ENCODE assay signal across 8 cellular contexts in genomic region chr2:58045580-58046334, GRCh38. TPM values are rescaled to one million over a fixed set of nuclear protein-coding genes. Genes with fewer than 3 reads are reported as not detected.
DNase-seq lines count a peak whose midpoint lies in the region; ATAC-seq and TF ChIP-seq lines count a peak whose summit lies in the region.

No MANE protein-coding gene starts in this region.

- ATAC-seq in CD4-positive, alpha-beta T cell (ENCODE audit: poor library complexity), result no peak
- ATAC-seq in PC-3 (no peak), HG03460 (IDR thresholded peaks at IDR 0.05; ENCODE audit: unreplicated experiment) (no peak)

- H3K4me2 ChIP-seq in PC-3 (ENCODE audit: low read length) (peak overlapping the region; percentile 86), neuronal stem cell (ENCODE audit: insufficient read depth, low read length, poor library complexity, severe bottlenecking) (peak overlapping the region; percentile 64)

- H3K36me3 Mint-ChIP-seq in CD4-positive, alpha-beta T cell (ENCODE audit: low read depth), result peaks cover 11% of the 10 kb centered on the region
- peaks cover 5% of the 10 kb centered on the region for H3K36me3 Mint-ChIP-seq in endodermal cell (ENCODE audit: low read depth)

- H2BK120ac ChIP-seq in neuronal stem cell (ENCODE audit: low read depth, low read length), result no peak overlapping the region

- no peak overlapping the region for H4K91ac ChIP-seq in neuronal stem cell (ENCODE audit: low read depth, low read length, poor library complexity)

- H3K4me1 ChIP-seq in PC-3 (ENCODE audit: insufficient read depth, low read length) (peaks cover 61% of the 10 kb centered on the region), endodermal cell (ENCODE audit: control insufficient read depth, insufficient read depth, low read length) (no peaks in the 10 kb centered on the region), neuronal stem cell (ENCODE audit: control insufficient read depth in 2 of 2, insufficient read depth in 1 of 2, low read depth in 1 of 2, low read length in 2 of 2) (peaks cover 0 to 6% of the 10 kb centered on the region in 2 donors)

- no peaks in the 10 kb centered on the region for H3K9me2 ChIP-seq in PC-3 (replicated peaks; ENCODE audit: low read length)

- peaks cover 55% of the 10 kb centered on the region for H3K4me1 Mint-ChIP-seq in CD4-positive, alpha-beta T cell (ENCODE audit: low read depth)
- H3K4me1 Mint-ChIP-seq in endodermal cell, result peaks cover 34% of the 10 kb centered on the region

- H3K9me3 Mint-ChIP-seq in CD4-positive, alpha-beta T cell, result no peaks in the 10 kb centered on the region
- no peaks in the 10 kb centered on the region for H3K9me3 Mint-ChIP-seq in endodermal cell

- H3K23ac ChIP-seq in neuronal stem cell (ENCODE audit: low read depth, low read length, poor library complexity), result no peak overlapping the region

- H4K20me1 ChIP-seq in PC-3 (ENCODE audit: low read length), result no peaks in the 10 kb centered on the region

- peak overlapping the region; percentile 91 for H3K4me3 Mint-ChIP-seq in CD4-positive, alpha-beta T cell
- peak overlapping the region; percentile 81 for H3K4me3 Mint-ChIP-seq in endodermal cell

- no peaks in the 10 kb centered on the region for H3K27me3 Mint-ChIP-seq in CD4-positive, alpha-beta T cell
- H3K27me3 Mint-ChIP-seq in endodermal cell (ENCODE audit: insufficient read depth), result no peaks in the 10 kb centered on the region

- intact Hi-C loops in CD4-positive, alpha-beta T cell (cut with DNase I, micrococcal nuclease), result loop anchor here in 1 of 2 experiments (2.0 to 5.0 kb wide), 2 partner anchors 17 to 197 kb away; partner anchors contain the start of gene FANCL
- intact Hi-C loops in PC-3 (cut with micrococcal nuclease), result loop anchor here (1.0 to 5.0 kb wide), 7 partner anchors 63 to 402 kb away; no protein-coding TSS in a partner anchor

- H3K18ac ChIP-seq in neuronal stem cell (ENCODE audit: low read length), result no peak overlapping the region

- H3K4me3 ChIP-seq in PC-3 (ENCODE audit: low read length), result peak overlapping the region; percentile 88
- H3K4me3 ChIP-seq in endodermal cell (ENCODE audit: low read length), result peak overlapping the region; percentile 85
- no peak overlapping the region for H3K4me3 ChIP-seq in neuronal stem cell (ENCODE audit: low read length in 2 of 2)

- H3K4ac ChIP-seq in neuronal stem cell (ENCODE audit: low read length), result no peak overlapping the region

- no peak overlapping the region for H2AK5ac ChIP-seq in neuronal stem cell (ENCODE audit: low read depth, low read length)

- H3K9ac ChIP-seq in PC-3 (ENCODE audit: low read length) (peak overlapping the region; percentile 96), endodermal cell (ENCODE audit: extremely low read depth, low read length, poor library complexity, severe bottlenecking) (peak overlapping the region; percentile 64), neuronal stem cell (ENCODE audit: low read depth, low read length, poor library complexity) (no peak overlapping the region)

- no peaks in the 10 kb centered on the region for H3K27me3 ChIP-seq in CD4-positive, alpha-beta T cell (ENCODE audit: control insufficient read depth, insufficient read depth, low read length)
- H3K27me3 ChIP-seq in PC-3 (ENCODE audit: low read length), result no peaks in the 10 kb centered on the region
- H3K27me3 ChIP-seq in endodermal cell (ENCODE audit: control insufficient read depth, insufficient read depth, low read length, poor library complexity, severe bottlenecking), result no peaks in the 10 kb centered on the region
- no peaks in the 10 kb centered on the region for H3K27me3 ChIP-seq in neuronal stem cell (ENCODE audit: control insufficient read depth in 3 of 3, insufficient read depth in 3 of 3, low read depth in 1 of 3, low read length in 3 of 3)

- BruUV-seq in PC-3 (replicated peaks; lab: Mats Ljungman, UMichigan), result TSS peak; percentile 87

- peak overlapping the region; percentile 88 for H3K27ac ChIP-seq in CD4-positive, alpha-beta T cell (ENCODE audit: low read depth, low read length)
- peak overlapping the region; percentile 92 for H3K27ac ChIP-seq in PC-3 (ENCODE audit: low read length)
- H3K27ac ChIP-seq in endodermal cell (ENCODE audit: low read depth, low read length), result peak overlapping the region; percentile 57
- peak overlapping the region; percentile 77 for H3K27ac ChIP-seq in neuronal stem cell (replicated peaks; ENCODE audit: low read length)

- no peak overlapping the region for H2BK12ac ChIP-seq in neuronal stem cell (ENCODE audit: low read length)

- H3K9me3 ChIP-seq in CD4-positive, alpha-beta T cell (ENCODE audit: control insufficient read depth, low read length), result no peaks in the 10 kb centered on the region
- H3K9me3 ChIP-seq in PC-3 (ENCODE audit: low read length) (no peaks in the 10 kb centered on the region), endodermal cell (ENCODE audit: control insufficient read depth, low read length) (no peaks in the 10 kb centered on the region), neuronal stem cell (replicated peaks in 1 of 2; ENCODE audit: control insufficient read depth in 2 of 2, insufficient read depth in 1 of 2, low read depth in 1 of 2, low read length in 2 of 2) (no peaks in the 10 kb centered on the region)

- H3K27ac Mint-ChIP-seq in CD4-positive, alpha-beta T cell, result peak overlapping the region; percentile 96
- H3K27ac Mint-ChIP-seq in endodermal cell, result peak overlapping the region; percentile 93

- peaks cover 59% of the 10 kb centered on the region for H3K79me2 ChIP-seq in PC-3 (ENCODE audit: low read length)

- DNase-seq in CD4-positive, alpha-beta T cell, result peak in 2 of 10 experiments; percentile 0 to 5
- DNase-seq in PC-3, result no peak
- DNase-seq in endodermal cell, result no peak
- no peak for DNase-seq in neuronal stem cell (ENCODE audit: low spot score)
- no peak for DNase-seq in H4 (ENCODE audit: low spot score)
- no peak for DNase-seq in activated CD8-positive, alpha-beta memory T cell treated with anti-CD3 and anti-CD28 coated beads, Interleukin-2, amount 50 U/mL, for 4 hours
- no peak for DNase-seq in cortex of kidney (lab: John Stamatoyannopoulos, UW)

- H2AFZ ChIP-seq in PC-3 (ENCODE audit: low read length), result peak overlapping the region; percentile 93
- peak overlapping the region; percentile 54 for H2AFZ ChIP-seq in neuronal stem cell (ENCODE audit: low read length)

- TF ChIP-seq CTCF in CD4-positive, alpha-beta T cell (IDR thresholded peaks at IDR 0.05), result no peak
- TF ChIP-seq CTCF in PC-3 (conservative IDR thresholded peaks at IDR 0.05; ENCODE audit: low read depth, low read length), result no peak
- TF ChIP-seq CTCF in endodermal cell (conservative IDR thresholded peaks at IDR 0.05), result no peak

- POLR2A ChIA-PET in CD4-positive, alpha-beta T cell (lab: Charles Lee), result interaction anchor here (0.8 to 1.9 kb wide), 6 partner anchors 10 to 28 kb away, joined by 3 to 6 read pairs (median 5); no protein-coding TSS in a partner anchor
- POLR2A ChIA-PET in PC-3 (lab: Charles Lee; ENCODE audit: unreplicated experiment), result interaction anchor here (0.6 to 0.7 kb wide), 2 partner anchors 63 to 1505 kb away, joined by 3 to 4 read pairs; no protein-coding TSS in a partner anchor

- no peak overlapping the region for H4K8ac ChIP-seq in neuronal stem cell (ENCODE audit: low read depth, low read length)

- H2BK15ac ChIP-seq in neuronal stem cell (ENCODE audit: low read length), result no peak overlapping the region

- H3K36me3 ChIP-seq in PC-3 (ENCODE audit: low read depth, low read length), result peaks cover 14% of the 10 kb centered on the region
- peaks cover 12% of the 10 kb centered on the region for H3K36me3 ChIP-seq in endodermal cell (ENCODE audit: control insufficient read depth, insufficient read depth, low read length)
- no peaks in the 10 kb centered on the region for H3K36me3 ChIP-seq in neuronal stem cell (replicated peaks in 1 of 2; ENCODE audit: control insufficient read depth in 2 of 2, insufficient read depth in 2 of 2, low read length in 2 of 2)

- no peak overlapping the region for H2BK5ac ChIP-seq in neuronal stem cell (ENCODE audit: low read length)

- H3F3A ChIP-seq in PC-3 (ENCODE audit: low read length, unreplicated experiment), result no peaks in the 10 kb centered on the region

- no peak overlapping the region for H3K14ac ChIP-seq in neuronal stem cell (ENCODE audit: low read length)

- 83 to 88% methylated on average over 8 to 17 of the region's 17 CpGs for WGBS in endodermal cell (ENCODE audit: insufficient coverage in 1 of 2, insufficient read length in 1 of 2), 2 experiments
- WGBS in neuronal stem cell (ENCODE audit: extremely low coverage in 2 of 2, insufficient read length in 2 of 2, insufficient replicate concordance in 1 of 2), 2 donors, result no CpG with 5 or more reads among the region's 17 CpGs

- CTCF ChIA-PET in CD4-positive, alpha-beta T cell (lab: Charles Lee), result interaction anchor here (1.7 to 1.8 kb wide), 2 partner anchors 12 to 13 kb away, joined by 3 to 7 read pairs; no protein-coding TSS in a partner anchor
- CTCF ChIA-PET in PC-3 (lab: Charles Lee), result interaction anchor here (0.6 kb wide), 1 partner anchor 402 kb away, joined by 3 read pairs; no protein-coding TSS in a partner anchor

- no peaks in the 10 kb centered on the region for H3K79me1 ChIP-seq in neuronal stem cell (ENCODE audit: low read depth, low read length)

RNA-seq across cellular contexts. Expression of gene VRK2, which starts 0.8 kb away (rescaled TPM):
- total RNA-seq in CD4-positive, alpha-beta T cell, result 10 to 100 TPM; 11.1 to 11.5 TPM
- total RNA-seq in PC-3 (2014; rRNA removed) (22.7 and 27.6 TPM in 2 replicates), endodermal cell (10 to 100 TPM; 27.3 to 33.3 TPM)
- polyA plus RNA-seq in endodermal cell (2013, experiment 1 of 2), result 16.1 TPM
- polyA plus RNA-seq in endodermal cell (2013, experiment 2 of 2), result 14.0 TPM
- polyA plus RNA-seq in neuronal stem cell (2013, experiment 1 of 2), result 16.0 TPM
- polyA plus RNA-seq in neuronal stem cell (2013, experiment 2 of 2), result 15.4 TPM
- 0.10 TPM in 1 of 2 replicates, not detected in the other for total RNA-seq in H4 (2014; rRNA removed; shearing (Covaris generic))

Comparison
In these comparisons a context has a peak if more than half of its experiments do, and no peak if none do; other contexts are left out.
1. H3K4me3 ChIP-seq: peak in PC-3 (single experiment) and endodermal cell (single experiment); none in neuronal stem cell (0 of 2).
2. RNA of gene VRK2, which starts 0.8 kb away (total RNA-seq): 27.3 to 33.3 TPM in endodermal cell, 22.7 to 27.6 TPM in PC-3 and 11.1 to 11.5 TPM in CD4-positive, alpha-beta T cell; 0.10 TPM in H4; every median in the first group is over 10 times any median in the second.
3. Peak in every context shown above with its lines, with median percentiles within 50 percentile points of each other: H3K27ac ChIP-seq.